In genomic region chr12:64518396-64518795, GRCh38 we compare ENCODE assay signal across 1 cellular context.
TF ChIP-seq lines count a peak whose summit lies in the region.

No MANE protein-coding gene starts in this region.

TF ChIP-seq in GM23338, 12 proteins besides CTCF, POLR2A, EP300 and RAD21:
- TF ChIP-seq ZNF462 (CRISPR knock-in tag; IDR thresholded peaks at IDR 0.05) (0 out of 2 replicates have a peak, but pooled peaks have one; percentile 1), EZH2 (IDR thresholded peaks at IDR 0.05; ENCODE audit: low read depth, unreplicated experiment) (no peak)
